18 cellular contexts compared by ENCODE assay signal in the genomic region with DNA sequence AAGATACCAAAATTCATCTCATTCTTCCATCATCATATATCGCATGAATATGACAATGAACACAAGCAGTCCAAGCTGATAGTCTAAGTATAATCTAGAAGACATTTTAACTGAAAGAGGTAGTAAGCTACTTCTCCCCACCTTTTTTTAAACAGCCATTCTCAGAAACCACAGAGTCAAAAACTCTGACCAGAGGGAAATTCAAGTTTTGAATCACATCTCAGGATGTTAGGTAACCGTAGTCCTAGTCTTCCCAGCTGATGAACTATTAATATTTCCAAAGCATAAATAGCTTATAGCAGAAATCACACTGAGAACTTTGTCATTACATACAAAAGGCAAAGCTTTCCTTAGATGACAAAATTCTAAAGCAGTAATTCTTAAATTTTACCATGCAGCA. TPM values are rescaled to one million over a fixed set of nuclear protein-coding genes. Genes with fewer than 3 reads are reported as not detected.
A peak's percentile ranks its signal among the peaks of the same experiment; 100 is the strongest.
DNase-seq lines count a peak whose midpoint lies in the region; ATAC-seq, FAIRE-seq and TF ChIP-seq lines count a peak whose summit lies in the region.
"Had no signal": no experiment of that assay in that cellular context is flagged by ENCODE, and none has a peak within 500 bp of the region (broad histone marks: within the 10 kb centered on the region; RNA-seq: fewer than 3 reads in every experiment).

No MANE protein-coding gene starts in this region.

- H3K9me3 ChIP-seq in HepG2 (ENCODE audit: low read length) (no peaks in the 10 kb centered on the region), right lobe of liver (no peaks in the 10 kb centered on the region)
- H3K9me3 ChIP-seq: BE2C, SJSA1 had no signal

- FAIRE-seq in HepG2 (lab: Jason Lieb, UNC) = no peak

- H3K4me2 ChIP-seq in HepG2 (ENCODE audit: low read depth, low read length) = no peak overlapping the region

- WGBS in HepG2 (ENCODE audit: low lambda C conversion rate) = 94% methylated on average over 2 of the region's 2 CpGs
- WGBS in right lobe of liver (ENCODE audit: insufficient coverage, low coverage, low lambda C conversion rate, missing lambda C conversion rate) = 73% methylated on average over 2 of the region's 2 CpGs

- H3K27ac Mint-ChIP-seq in activated T-helper 17 cell treated with anti-CD3 and anti-CD28 coated beads, Interleukin-2, amount 50 U/mL, for 72 hours = peak overlapping the region; percentile 36
- peak overlapping the region; percentile 27 for H3K27ac Mint-ChIP-seq in stimulated activated naive B cell treated with anti-CD40 and anti-IgM and Interleukin-4, amounts not matched to agents 10 μg/mL and 1 μg/mL and 100 μg/mL, for 72 hours

- no peaks in the 10 kb centered on the region for H3K27me3 Mint-ChIP-seq in activated T-helper 17 cell treated with anti-CD3 and anti-CD28 coated beads, Interleukin-2, amount 50 U/mL, for 72 hours
- no peaks in the 10 kb centered on the region for H3K27me3 Mint-ChIP-seq in stimulated activated naive B cell treated with anti-CD40 and anti-IgM and Interleukin-4, amounts not matched to agents 10 μg/mL and 1 μg/mL and 100 μg/mL, for 72 hours
- H3K27me3 Mint-ChIP-seq: CD8-positive, alpha-beta memory T cell had no signal

- no peak overlapping the region for H3K27ac ChIP-seq in HepG2 (ENCODE audit: extremely low read length, insufficient read depth, low read length)
- H3K27ac ChIP-seq in right lobe of liver = no peak overlapping the region
- H3K27ac ChIP-seq: RWPE1, SJSA1 had no signal

- no peak for TF ChIP-seq RAD21 in HepG2 (CRISPR knock-in tag; IDR thresholded peaks at IDR 0.05)

- no peak overlapping the region for H2AFZ ChIP-seq in HepG2 (ENCODE audit: low read length)

- no peak for TF ChIP-seq POLR2A in HepG2 (IDR thresholded peaks at IDR 0.05; ENCODE audit: insufficient read depth in 1 of 2, low read depth in 2 of 2, low read length in 2 of 2)
- no peak for TF ChIP-seq POLR2A in right lobe of liver (IDR thresholded peaks at IDR 0.05)

- CTCF ChIA-PET in HepG2 (lab: Yijun Ruan, JAX; ENCODE audit: low intra/inter-chr PET ratio, low total read pairs) = no interaction called here

- H3K9ac ChIP-seq in HepG2 (ENCODE audit: insufficient read depth, low read depth, low read length) = no peak overlapping the region

- ATAC-seq in HepG2 (no peak), right lobe of liver (no peak), GM21515 (IDR thresholded peaks at IDR 0.05; ENCODE audit: unreplicated experiment) (peak; percentile 49), GM21390 (IDR thresholded peaks at IDR 0.05; ENCODE audit: unreplicated experiment) (no peak)
- ATAC-seq in activated T-helper 17 cell treated with anti-CD3 and anti-CD28 coated beads, Interleukin-2, amount 50 U/mL, for 72 hours (replicated peaks) = no peak
- ATAC-seq in stimulated activated naive B cell treated with anti-CD40 and anti-IgM and Interleukin-4, amounts not matched to agents 10 μg/mL and 1 μg/mL and 100 μg/mL, for 72 hours (replicated peaks) = peak in 1 of 2 donors; percentile 25

- DNase-seq in HepG2 (ENCODE audit: low spot score) = no peak
- no peak for DNase-seq in right lobe of liver
- DNase-seq in stimulated activated naive B cell treated with anti-CD40 and anti-IgM and Interleukin-4, amounts not matched to agents 10 μg/mL and 1 μg/mL and 100 μg/mL, for 72 hours = no peak
- DNase-seq in DMS53 treated with DMSO at 0.1 percent for 48 hours (lab: John Stamatoyannopoulos, UW; ENCODE audit: unreplicated experiment) = no peak
- DNase-seq: BE2C; CD8-positive, alpha-beta memory T cell; DMS153; H7; IMR-90; NCI-H1436; NCI-H2081; NCI-H510A treated with DMSO at 0.1 percent for 48 hours; OCI-M1 had no signal

- H3K36me3 ChIP-seq in HepG2 (replicated peaks in 1 of 2; ENCODE audit: control insufficient read depth in 1 of 2, insufficient read depth in 2 of 2, low read length in 2 of 2) = no peaks in the 10 kb centered on the region; a peak in 1 of 5 replicates
- H3K36me3 ChIP-seq in right lobe of liver = no peaks in the 10 kb centered on the region
- H3K36me3 ChIP-seq: BE2C had no signal

- H3K4me3 ChIP-seq in HepG2 (replicated peaks in 1 of 3; ENCODE audit: insufficient read depth in 1 of 3, low read depth in 2 of 3, low read length in 3 of 3) (no peak overlapping the region), right lobe of liver (no peak overlapping the region)
- H3K4me3 ChIP-seq: SJSA1 had no signal

- peaks cover 84% of the 10 kb centered on the region for H3K79me2 ChIP-seq in HepG2 (ENCODE audit: insufficient read depth, low read length)

- H3K4me3 Mint-ChIP-seq in activated T-helper 17 cell treated with anti-CD3 and anti-CD28 coated beads, Interleukin-2, amount 50 U/mL, for 72 hours = peak overlapping the region; percentile 38
- no peak overlapping the region for H3K4me3 Mint-ChIP-seq in stimulated activated naive B cell treated with anti-CD40 and anti-IgM and Interleukin-4, amounts not matched to agents 10 μg/mL and 1 μg/mL and 100 μg/mL, for 72 hours

- H3K4me1 ChIP-seq in HepG2 (ENCODE audit: insufficient read depth, low read length) (peaks cover 30% of the 10 kb centered on the region), right lobe of liver (peaks cover 0 to 12% (median 2%) of the 10 kb centered on the region in 4 donors)

- intact Hi-C loops in HepG2 (cut with micrococcal nuclease; ENCODE audit: unreplicated experiment) = no loop called here
- intact Hi-C loops in right lobe of liver (cut with DNase I) = no loop called here

- H3K9me3 Mint-ChIP-seq in activated T-helper 17 cell treated with anti-CD3 and anti-CD28 coated beads, Interleukin-2, amount 50 U/mL, for 72 hours = no peaks in the 10 kb centered on the region
- no peaks in the 10 kb centered on the region for H3K9me3 Mint-ChIP-seq in stimulated activated naive B cell treated with anti-CD40 and anti-IgM and Interleukin-4, amounts not matched to agents 10 μg/mL and 1 μg/mL and 100 μg/mL, for 72 hours
- H3K9me3 Mint-ChIP-seq: CD8-positive, alpha-beta memory T cell had no signal

- H4K20me1 ChIP-seq in HepG2 (ENCODE audit: insufficient read depth, low read length) = peaks cover 27% of the 10 kb centered on the region

- H3K36me3 Mint-ChIP-seq in activated T-helper 17 cell treated with anti-CD3 and anti-CD28 coated beads, Interleukin-2, amount 50 U/mL, for 72 hours (ENCODE audit: low read depth) = peaks cover 24% of the 10 kb centered on the region
- H3K36me3 Mint-ChIP-seq in stimulated activated naive B cell treated with anti-CD40 and anti-IgM and Interleukin-4, amounts not matched to agents 10 μg/mL and 1 μg/mL and 100 μg/mL, for 72 hours = peaks cover 0 to 10% of the 10 kb centered on the region in 2 donors

- POLR2A ChIA-PET in HepG2 (lab: Yijun Ruan, JAX) = interaction anchor here (1.3 kb wide), 1 partner anchor 26 kb away, joined by 3 read pairs; no protein-coding TSS in a partner anchor

- TF ChIP-seq CTCF in HepG2 (CRISPR knock-in tag; IDR thresholded peaks at IDR 0.05) (no peak), right lobe of liver (IDR thresholded peaks at IDR 0.05) (no peak)

- H3K4me1 Mint-ChIP-seq in activated T-helper 17 cell treated with anti-CD3 and anti-CD28 coated beads, Interleukin-2, amount 50 U/mL, for 72 hours = peaks cover 22% of the 10 kb centered on the region
- peaks cover 33 to 49% of the 10 kb centered on the region in 2 donors for H3K4me1 Mint-ChIP-seq in stimulated activated naive B cell treated with anti-CD40 and anti-IgM and Interleukin-4, amounts not matched to agents 10 μg/mL and 1 μg/mL and 100 μg/mL, for 72 hours

- H3K27me3 ChIP-seq in HepG2 (ENCODE audit: control insufficient read depth in 1 of 2, insufficient read depth in 2 of 2, low read length in 2 of 2) = no peaks in the 10 kb centered on the region
- no peaks in the 10 kb centered on the region for H3K27me3 ChIP-seq in right lobe of liver
- H3K27me3 ChIP-seq: BE2C, SJSA1 had no signal

- in situ Hi-C loops in HepG2 (cut with HindIII; ENCODE audit: extremely low pct_ligation_motif_present, low pct_unique_long_range_greater_than_20kb) = no loop called here

- no TSS peak for BruUV-seq in HepG2 (replicated peaks; lab: Mats Ljungman, UMichigan)

- TF ChIP-seq EP300 in HepG2 (IDR thresholded peaks at IDR 0.05; ENCODE audit: low read depth in 2 of 2, low read length in 2 of 2) = no peak
- no peak for TF ChIP-seq EP300 in HepG2 (CRISPR knock-in tag; IDR thresholded peaks at IDR 0.05; ENCODE audit: borderline replicate concordance)

RNA-seq across cellular contexts. Expression of a gene that starts 25.8 kb away (rescaled TPM):
- total RNA-seq in HepG2 (2016; rRNA removed; fragmentation: Illumina TruSeq; extraction: Trizol) (57.7 and 110 TPM in 2 replicates), right lobe of liver (10 to 100 TPM; 25.4 to 49.9 (median 35.4) TPM)
- total RNA-seq in HepG2 (2016; cell fraction: cytosol; rRNA removed; fragmentation: Illumina TruSeq; extraction: Trizol; ENCODE audit: low read depth) = 17.2 and 17.9 TPM in 2 replicates
- 51.8 and 113 TPM in 2 replicates for total RNA-seq in HepG2 (2016; cell fraction: insoluble cytoplasmic fraction; rRNA removed; fragmentation: Illumina TruSeq; extraction: Trizol)
- 34.2 and 36.6 TPM in 2 replicates for total RNA-seq in HepG2 (2016; cell fraction: membrane; rRNA removed; fragmentation: Illumina TruSeq; extraction: Trizol)
- 95.6 and 123 TPM in 2 replicates for total RNA-seq in HepG2 (2016; cell fraction: nucleus; rRNA removed; fragmentation: Illumina TruSeq; extraction: Trizol)
- 77.8 and 78.0 TPM in 2 replicates for polyA plus RNA-seq in HepG2 (2011; rRNA removed)
- 52.1 and 63.6 TPM in 2 replicates for polyA plus RNA-seq in HepG2 (2011; cell fraction: cytosol; rRNA removed)
- polyA plus RNA-seq in HepG2 (2011; cell fraction: nucleus; rRNA removed) = 68.7 and 71.5 TPM in 2 replicates
- 70.7 and 70.9 TPM in 2 replicates for polyA plus RNA-seq in HepG2 (2012)
- polyA plus RNA-seq in HepG2 (2016; cell fraction: cytosol; fragmentation: Illumina TruSeq; extraction: Trizol; ENCODE audit: low read depth) = 10.9 and 14.0 TPM in 2 replicates
- 47.9 and 59.8 TPM in 2 replicates for polyA plus RNA-seq in HepG2 (2016; cell fraction: insoluble cytoplasmic fraction; fragmentation: Illumina TruSeq; extraction: Trizol; ENCODE audit: low read depth)
- 19.8 and 23.6 TPM in 2 replicates for polyA plus RNA-seq in HepG2 (2016; cell fraction: membrane; fragmentation: Illumina TruSeq; extraction: Trizol; ENCODE audit: low read depth)
- polyA plus RNA-seq in HepG2 (2016; cell fraction: nucleus; fragmentation: Illumina TruSeq; extraction: Trizol; ENCODE audit: insufficient read depth, low read depth) = 129 and 139 TPM in 2 replicates
- 43.9 and 90.7 TPM in 2 replicates for polyA minus RNA-seq in HepG2 (2011; rRNA and poly(A)+ RNA removed; ENCODE audit: low replicate concordance)
- polyA minus RNA-seq in HepG2 (2011; cell fraction: cytosol; rRNA and poly(A)+ RNA removed) = 43.9 and 44.1 TPM in 2 replicates
- polyA minus RNA-seq in HepG2 (2011; cell fraction: nucleus; rRNA and poly(A)+ RNA removed) = 87.2 and 106 TPM in 2 replicates
- total RNA-seq in activated T-helper 17 cell treated with anti-CD3 and anti-CD28 coated beads, Interleukin-2, amount 50 U/mL, for 72 hours = 10 to 100 TPM; 59.5 to 66.1 TPM
